8 cellular contexts compared by ENCODE assay signal in genomic region chr3:184017672-184018423, GRCh38. TPM values are rescaled to one million over a fixed set of nuclear protein-coding genes. Genes with fewer than 3 reads are reported as not detected.
A peak's percentile ranks its signal among the peaks of the same experiment; 100 is the strongest.
DNase-seq lines count a peak whose midpoint lies in the region; ATAC-seq and TF ChIP-seq lines count a peak whose summit lies in the region.

ABCC5 (minus strand) TSS chr3:184017884; CDS start chr3:184014392, 3,492 bp downstream.

- ATAC-seq in GM21786 (IDR thresholded peaks at IDR 0.05; ENCODE audit: unreplicated experiment) = peak; percentile 97
- ATAC-seq in naive thymus-derived CD8-positive, alpha-beta T cell = peak; percentile 93 to 95

- H3K36me3 ChIP-seq in KOPT-K1 (ENCODE audit: insufficient read depth, low read length) = 0 out of 2 replicates have a peak, but pooled peaks cover 4% of the 10 kb centered on the region
- H3K36me3 ChIP-seq in fibroblast of lung (ENCODE audit: control insufficient read depth, insufficient read depth, low read length) = no peaks in the 10 kb centered on the region

- peak within 1 kb of the TSS; percentile 70 for H3K9ac ChIP-seq in fibroblast of lung (ENCODE audit: insufficient read depth, low read length)

- TF ChIP-seq CTCF in fibroblast of lung (conservative IDR thresholded peaks at IDR 0.05 in 1 of 2, IDR thresholded peaks at IDR 0.05 in 1 of 2; ENCODE audit: low read depth in 1 of 2, low read length in 2 of 2) = peak in 1 of 2 donors; percentile 22

- peaks cover 5 to 14% (median 10%) of the 10 kb centered on the region in 5 donors for H3K27me3 Mint-ChIP-seq in naive thymus-derived CD8-positive, alpha-beta T cell

- peak within 1 kb of the TSS; percentile 91 to 100 (median 98) for H3K4me3 ChIP-seq in fibroblast of lung (replicated peaks in 1 of 4; ENCODE audit: control extremely low read depth in 1 of 4, insufficient read depth in 1 of 4, low read depth in 3 of 4, low read length in 4 of 4)

- peaks cover 19 to 37% (median 25%) of the 10 kb centered on the region in 4 donors for H3K4me1 Mint-ChIP-seq in naive thymus-derived CD8-positive, alpha-beta T cell

- no peaks in the 10 kb centered on the region for H3K4me1 ChIP-seq in fibroblast of lung (ENCODE audit: control insufficient read depth, extremely low read depth, insufficient read depth, low read length)

- no peaks in the 10 kb centered on the region for H3K9me3 Mint-ChIP-seq in naive thymus-derived CD8-positive, alpha-beta T cell

- peaks cover 0 to 13% (median 2%) of the 10 kb centered on the region in 3 donors for H3K36me3 Mint-ChIP-seq in naive thymus-derived CD8-positive, alpha-beta T cell

- H4K20me1 ChIP-seq in fibroblast of lung (ENCODE audit: control insufficient read depth, extremely low read depth, insufficient read depth, low read length) = no peaks in the 10 kb centered on the region

- H3K27me3 ChIP-seq in fibroblast of lung (ENCODE audit: control insufficient read depth, insufficient read depth, low read length) = no peaks in the 10 kb centered on the region

- H3K79me2 ChIP-seq in fibroblast of lung (ENCODE audit: control insufficient read depth, insufficient read depth, low read length) = peaks cover 7% of the 10 kb centered on the region

- peak within 1 kb of the TSS; percentile 85 to 98 (median 92) for H3K27ac Mint-ChIP-seq in naive thymus-derived CD8-positive, alpha-beta T cell

- peak; percentile 91 for DNase-seq in DMS79 treated with DMSO at 0.1 percent for 48 hours (lab: John Stamatoyannopoulos, UW)
- DNase-seq in RKO (ENCODE audit: low spot score) = peak; percentile 95
- DNase-seq in activated T-helper 1 cell treated with Interleukin-2 at 50 U/mL for 16 hours (ENCODE audit: low read depth) = peak; percentile 68
- peak; percentile 90 to 92 for DNase-seq in fibroblast of lung (ENCODE audit: low read depth in 2 of 2)
- peak; percentile 67 to 89 (median 76) for DNase-seq in naive thymus-derived CD8-positive, alpha-beta T cell
- peak; percentile 62 to 81 (median 72) for DNase-seq in stimulated activated naive CD4-positive, alpha-beta T cell (lab: John Stamatoyannopoulos, UW)

- H2AFZ ChIP-seq in fibroblast of lung (ENCODE audit: low read length) = peak within 1 kb of the TSS; percentile 99

- H3K27ac ChIP-seq in KOPT-K1 (ENCODE audit: low read depth, low read length, poor library complexity, severe bottlenecking) = peak within 1 kb of the TSS; percentile 40
- H3K27ac ChIP-seq in fibroblast of lung (ENCODE audit: insufficient read depth, low read length) = peak within 1 kb of the TSS; percentile 50

- peak within 1 kb of the TSS; percentile 73 for H3K4me2 ChIP-seq in fibroblast of lung (ENCODE audit: extremely low read depth, insufficient read depth, low read length)

- peak within 1 kb of the TSS; percentile 98 to 100 (median 99) for H3K4me3 Mint-ChIP-seq in naive thymus-derived CD8-positive, alpha-beta T cell

- POLR2A ChIA-PET in naive thymus-derived CD8-positive, alpha-beta T cell (lab: Charles Lee) = interaction anchor here (0.5 to 1.3 kb wide), 2 partner anchors 11 to 133 kb away, joined by 4 to 6 read pairs; partner anchors contain the start of gene PARL

- H3K9me3 ChIP-seq in KOPT-K1 (ENCODE audit: insufficient read depth, low read length, poor library complexity, severe bottlenecking) (no peaks in the 10 kb centered on the region), fibroblast of lung (ENCODE audit: control insufficient read depth, insufficient read depth, low read depth, low read length) (no peaks in the 10 kb centered on the region)

RNA-seq across cellular contexts. Expression of gene ABCC5, which starts in this region (rescaled TPM):
- 17.5 and 18.8 TPM in 2 replicates for total RNA-seq in fibroblast of lung
- polyA plus RNA-seq in fibroblast of lung = 10.4 and 13.2 TPM in 2 replicates
- polyA plus RNA-seq in fibroblast of lung (2012) = 6.5 and 8.4 TPM in 2 replicates
- polyA minus RNA-seq in fibroblast of lung (ENCODE audit: low replicate concordance) = 9.6 and 11.6 TPM in 2 replicates
- 10 to 100 TPM; 38.7 to 43.7 TPM for total RNA-seq in naive thymus-derived CD8-positive, alpha-beta T cell
- polyA plus RNA-seq in naive thymus-derived CD8-positive, alpha-beta T cell = 10 to 100 TPM; 10.9 to 12.8 (median 12.1) TPM

Comparison
In these comparisons a context has a peak if more than half of its experiments do, and no peak if none do; other contexts are left out.
1. Peak in every context shown above with its lines: DNase-seq, ATAC-seq, H3K4me3 ChIP-seq and H3K27ac ChIP-seq.